8 cellular contexts compared by ENCODE assay signal in genomic region chr13:97574926-97575325, GRCh38.
DNase-seq lines count a peak whose midpoint lies in the region; ATAC-seq and TF ChIP-seq lines count a peak whose summit lies in the region.

No MANE protein-coding gene starts in this region.

- no peaks in the 10 kb centered on the region for H3K36me3 Mint-ChIP-seq in activated T-cell treated with anti-CD3 and anti-CD28 coated beads, Interleukin-2, amount 50 U/mL, for 72 hours (ENCODE audit: insufficient read depth in 2 of 2)

- H3K36me3 ChIP-seq in vagina, result no peaks in the 10 kb centered on the region

- TF ChIP-seq CTCF in LNCAP (IDR thresholded peaks at IDR 0.05) (peak; percentile 48), vagina (IDR thresholded peaks at IDR 0.05) (peak in 1 of 3 experiments; percentile 26)

- intact Hi-C loops in vagina (cut with DNase I), result no loop called here

- no peak overlapping the region for H3K27ac ChIP-seq in vagina

- peak; percentile 15 to 18 for DNase-seq in activated T-cell treated with anti-CD3 and anti-CD28 coated beads, Interleukin-2, amount 50 U/mL, for 72 hours
- no peak for DNase-seq in activated T-cell treated with anti-CD3 and anti-CD28 coated beads, Interleukin-2, amount 50 U/mL, for 1 hour
- DNase-seq in T47D (ENCODE audit: low read depth in 1 of 2, low spot score in 1 of 2) (peak; percentile 41 to 83), myocyte (ENCODE audit: low read depth) (peak; percentile 50), vagina (ENCODE audit: extremely low spot score in 2 of 2) (no peak), NCI-H2029 treated with DMSO at 0.1 percent for 48 hours (lab: John Stamatoyannopoulos, UW) (no peak)
- no peak for DNase-seq in activated effector memory CD4-positive, alpha-beta T cell treated with anti-CD3 and anti-CD28 coated beads, Interleukin-2, amount 50 U/mL, for 16 hours

- TF ChIP-seq POLR2A in vagina (IDR thresholded peaks at IDR 0.05), result no peak

- no peak overlapping the region for H3K27ac Mint-ChIP-seq in activated T-cell treated with anti-CD3 and anti-CD28 coated beads, Interleukin-2, amount 50 U/mL, for 72 hours

- H3K9me3 Mint-ChIP-seq in activated T-cell treated with anti-CD3 and anti-CD28 coated beads, Interleukin-2, amount 50 U/mL, for 72 hours, result peaks cover 0 to 1% of the 10 kb centered on the region in 2 donors

- peaks cover 3% of the 10 kb centered on the region for H3K27me3 Mint-ChIP-seq in activated T-cell treated with anti-CD3 and anti-CD28 coated beads, Interleukin-2, amount 50 U/mL, for 72 hours (ENCODE audit: low read depth)

- H3K4me1 ChIP-seq in vagina, result peaks cover 9% of the 10 kb centered on the region

- H3K9me3 ChIP-seq in vagina, result no peaks in the 10 kb centered on the region

- no peak overlapping the region for H3K4me3 Mint-ChIP-seq in activated T-cell treated with anti-CD3 and anti-CD28 coated beads, Interleukin-2, amount 50 U/mL, for 72 hours

- no peak for ATAC-seq in activated T-cell treated with anti-CD3 and anti-CD28 coated beads, Interleukin-2, amount 50 U/mL, for 72 hours (replicated peaks in 1 of 2)

- no peaks in the 10 kb centered on the region for H3K4me1 Mint-ChIP-seq in activated T-cell treated with anti-CD3 and anti-CD28 coated beads, Interleukin-2, amount 50 U/mL, for 72 hours (ENCODE audit: low read depth)

- in situ Hi-C loops in T47D (cut with HindIII; ENCODE audit: low pct_unique_long_range_greater_than_20kb, low sequenced_read_pairs), result no loop called here

- no peak overlapping the region for H3K4me3 ChIP-seq in vagina

- H3K27me3 ChIP-seq in vagina, result no peaks in the 10 kb centered on the region

Comparison
In these comparisons a context has a peak if more than half of its experiments do, and no peak if none do; other contexts are left out.
1. DNase-seq: peak in activated T-cell treated with anti-CD3 and anti-CD28 coated beads, Interleukin-2, amount 50 U/mL, for 72 hours (2 of 2), T47D (2 of 2) and myocyte (single experiment); none in activated T-cell treated with anti-CD3 and anti-CD28 coated beads, Interleukin-2, amount 50 U/mL, for 1 hour (single experiment), vagina (0 of 2), activated effector memory CD4-positive, alpha-beta T cell treated with anti-CD3 and anti-CD28 coated beads, Interleukin-2, amount 50 U/mL, for 16 hours (single experiment) and NCI-H2029 treated with DMSO at 0.1 percent for 48 hours (single experiment).